Comparison of ENCODE assay signal across 27 cellular contexts in genomic region chrY:9158616-9159015, GRCh38.
"Had no signal": no experiment of that assay in that cellular context is flagged by ENCODE, and none has a peak within 500 bp of the region (broad histone marks: within the 10 kb centered on the region; RNA-seq: fewer than 3 reads in every experiment).

No MANE protein-coding gene starts in this region.

- H3K36me3 ChIP-seq: ascending aorta, SJCRH30 had no signal

- H3K27ac Mint-ChIP-seq: activated B cell treated with CpG ODN at 0.5 μM for 24 hours; activated CD4-positive, alpha-beta memory T cell treated with anti-CD3 and anti-CD28 coated beads for 36 hours; activated CD4-positive, alpha-beta T cell treated with anti-CD3 and anti-CD28 coated beads, Interleukin-2, amount 10 ng/mL, durations not matched to agents 7 days and 5 days; activated naive CD4-positive, alpha-beta T cell treated with anti-CD3 and anti-CD28 coated beads, Interleukin-2, amount 50 U/mL, for 72 hours; activated naive CD8-positive, alpha-beta T cell treated with anti-CD3 and anti-CD28 coated beads, Interleukin-2, amount 50 U/mL, for 24 hours; T-helper 1 cell treated with Interleukin-12 subunit alpha and Interleukin-12 subunit beta and Interleukin-4 antibody, amounts not matched to agents 30 μg/mL and 1 μg/mL, for 36 hours had no signal

- H3K27ac ChIP-seq: ascending aorta, body of pancreas, SJCRH30 had no signal

- H3K4me3 Mint-ChIP-seq: activated B cell treated with CpG ODN at 0.5 μM for 24 hours; activated CD4-positive, alpha-beta memory T cell treated with anti-CD3 and anti-CD28 coated beads for 36 hours; activated CD4-positive, alpha-beta T cell treated with anti-CD3 and anti-CD28 coated beads, Interleukin-2, amount 10 ng/mL, durations not matched to agents 7 days and 5 days; activated naive CD8-positive, alpha-beta T cell treated with anti-CD3 and anti-CD28 coated beads, Interleukin-2, amount 50 U/mL, for 24 hours; activated T-cell treated with anti-CD3 and anti-CD28 coated beads, Interleukin-2, amount 50 U/mL, for 4 hours; T-helper 1 cell treated with Interleukin-12 subunit alpha and Interleukin-12 subunit beta and Interleukin-4 antibody, amounts not matched to agents 30 μg/mL and 1 μg/mL, for 36 hours had no signal

- H3K27me3 ChIP-seq: ascending aorta, body of pancreas, SJCRH30 had no signal

- ATAC-seq: activated naive CD4-positive, alpha-beta T cell treated with anti-CD3 and anti-CD28 coated beads, Interleukin-2, amount 50 U/mL, for 72 hours; activated naive CD8-positive, alpha-beta T cell treated with anti-CD3 and anti-CD28 coated beads, Interleukin-2, amount 50 U/mL, for 24 hours; activated T-cell treated with anti-CD3 and anti-CD28 coated beads, Interleukin-2, amount 50 U/mL, for 4 hours; body of pancreas; SK-N-SH treated with all-trans-retinoic acid at 6 μM for 48 hours had no signal

- H3K4me1 ChIP-seq: ascending aorta, body of pancreas, SJCRH30 had no signal

- H3K4me3 ChIP-seq: ascending aorta, body of pancreas, SJCRH30 had no signal

- H3K9me3 ChIP-seq: ascending aorta, body of pancreas, SJCRH30 had no signal

- H3K27me3 Mint-ChIP-seq: activated B cell treated with CpG ODN at 0.5 μM for 24 hours; activated CD4-positive, alpha-beta memory T cell treated with anti-CD3 and anti-CD28 coated beads for 36 hours; activated CD4-positive, alpha-beta T cell treated with anti-CD3 and anti-CD28 coated beads, Interleukin-2, amount 10 ng/mL, durations not matched to agents 7 days and 5 days; activated naive CD8-positive, alpha-beta T cell treated with anti-CD3 and anti-CD28 coated beads, Interleukin-2, amount 50 U/mL, for 24 hours had no signal

- H3K4me1 Mint-ChIP-seq: activated B cell treated with CpG ODN at 0.5 μM for 24 hours; activated CD4-positive, alpha-beta T cell treated with anti-CD3 and anti-CD28 coated beads, Interleukin-2, amount 10 ng/mL, durations not matched to agents 7 days and 5 days; activated naive CD8-positive, alpha-beta T cell treated with anti-CD3 and anti-CD28 coated beads, Interleukin-2, amount 50 U/mL, for 24 hours had no signal

- H3K36me3 Mint-ChIP-seq: activated CD4-positive, alpha-beta memory T cell treated with anti-CD3 and anti-CD28 coated beads for 36 hours; activated naive CD4-positive, alpha-beta T cell treated with anti-CD3 and anti-CD28 coated beads, Interleukin-2, amount 50 U/mL, for 72 hours had no signal

- DNase-seq: activated B cell treated with CpG ODN at 0.5 μM for 24 hours; activated CD4-positive, alpha-beta memory T cell treated with anti-CD3 and anti-CD28 coated beads for 36 hours; activated CD4-positive, alpha-beta T cell treated with anti-CD3 and anti-CD28 coated beads for 1 hour; activated CD4-positive, alpha-beta T cell treated with anti-CD3 and anti-CD28 coated beads, Interleukin-2, amount 10 ng/mL, durations not matched to agents 7 days and 5 days; activated CD8-positive, alpha-beta memory T cell treated with anti-CD3 and anti-CD28 coated beads for 24 hours; activated effector memory CD4-positive, alpha-beta T cell treated with anti-CD3 and anti-CD28 coated beads, Interleukin-2, amount 50 U/mL, for 16 hours; activated naive CD4-positive, alpha-beta T cell treated with Interleukin-2 at 50 U/mL for 16 hours; activated naive CD8-positive, alpha-beta T cell treated with anti-CD3 and anti-CD28 coated beads, Interleukin-2, amount 50 U/mL, for 24 hours; activated T-cell treated with anti-CD3 and anti-CD28 coated beads, Interleukin-2, amount 50 U/mL, for 4 hours; amniotic stem cell; body of pancreas; central memory CD4-positive, alpha-beta T cell; Karpas-422; NCI-H1092; NCI-H1417; NCI-H1930; NCI-H2171; NCI-H226; NCI-H526; NCI-H82; Right ventricle myocardium superior; SJCRH30; SW 1271 had no signal

- H3K9me3 Mint-ChIP-seq: activated B cell treated with CpG ODN at 0.5 μM for 24 hours; activated CD4-positive, alpha-beta memory T cell treated with anti-CD3 and anti-CD28 coated beads for 36 hours; activated naive CD4-positive, alpha-beta T cell treated with anti-CD3 and anti-CD28 coated beads, Interleukin-2, amount 50 U/mL, for 72 hours; activated naive CD8-positive, alpha-beta T cell treated with anti-CD3 and anti-CD28 coated beads, Interleukin-2, amount 50 U/mL, for 24 hours; activated T-cell treated with anti-CD3 and anti-CD28 coated beads, Interleukin-2, amount 50 U/mL, for 4 hours; T-helper 1 cell treated with Interleukin-12 subunit alpha and Interleukin-12 subunit beta and Interleukin-4 antibody, amounts not matched to agents 30 μg/mL and 1 μg/mL, for 36 hours had no signal
